8 cellular contexts compared by ENCODE assay signal in genomic region chr2:89950807-89951206, GRCh38.
DNase-seq lines count a peak whose midpoint lies in the region; ATAC-seq, FAIRE-seq and TF ChIP-seq lines count a peak whose summit lies in the region.
"Not testable (repeated sequence)": the region's sequence is repeated elsewhere in the genome, so short reads cannot be mapped to it uniquely, and the experiment has no call there.

No MANE protein-coding gene starts in this region.

- BruUV-seq in GM12878 (replicated peaks; lab: Mats Ljungman, UMichigan), result not testable (repeated sequence)

- peak; percentile 94 for FAIRE-seq in A204.1 (lab: Jason Lieb, UNC)
- peak; percentile 92 for FAIRE-seq in G401.6 (lab: Jason Lieb, UNC)
- FAIRE-seq in RCC 7860 (lab: Jason Lieb, UNC), result peak; percentile 79
- peak; percentile 96 for FAIRE-seq in GM12878 (lab: Jason Lieb, UNC)
- peak; percentile 90 for FAIRE-seq in frontal cortex (lab: Jason Lieb, UNC)
- FAIRE-seq in kidney (lab: Jason Lieb, UNC), result peak; percentile 96
- peak; percentile 92 for FAIRE-seq in pancreas (lab: Jason Lieb, UNC)

- WGBS in GM12878 (ENCODE audit: insufficient coverage, insufficient replicate concordance, low lambda C conversion rate, missing lambda C conversion rate), result 0% methylated on average over 1 of the region's 2 CpGs
- WGBS in pancreas, 2 donors, result 0 to 3% methylated on average over 1 of the region's 2 CpGs

- intact Hi-C loops in GM12878 (cut with micrococcal nuclease; ENCODE audit: unreplicated experiment); kidney (cut with DNase I); pancreas (cut with DNase I): not testable (repeated sequence)

- not testable (repeated sequence) for H3K9me3 ChIP-seq in GM12878 (replicated peaks; ENCODE audit: control insufficient read depth, insufficient read depth, low read length); kidney (ENCODE audit: control insufficient read depth in 1 of 2, low read length in 2 of 2); pancreas

- TF ChIP-seq EP300 in GM12878 (IDR thresholded peaks at IDR 0.05; ENCODE audit: borderline replicate concordance in 1 of 2, control insufficient read depth in 1 of 2, low read depth in 2 of 2, low read length in 2 of 2), result not testable (repeated sequence)

- H2AFZ ChIP-seq in GM12878 (ENCODE audit: control insufficient read depth, low read depth, low read length), result not testable (repeated sequence)

- in situ Hi-C loops in GM12878 (cut with MboI), result not testable (repeated sequence)

- H3K4me2 ChIP-seq in GM12878 (ENCODE audit: control insufficient read depth, insufficient read depth), result not testable (repeated sequence)

- SMC1A ChIA-PET in GM12878 (lab: Charles Lee; ENCODE audit: uncharacterized antibody, unreplicated experiment), result not testable (repeated sequence)

- not testable (repeated sequence) for H4K20me1 ChIP-seq in GM12878 (ENCODE audit: control insufficient read depth, insufficient read depth)

- POLR2A ChIA-PET in GM12878 (lab: Charles Lee), result not testable (repeated sequence)

- not testable (repeated sequence) for H3K36me3 ChIP-seq in GM12878 (ENCODE audit: control insufficient read depth in 2 of 2, insufficient read depth in 2 of 2, low read length in 1 of 2); kidney (ENCODE audit: control insufficient read depth in 1 of 2, insufficient read depth in 2 of 2, low read length in 2 of 2); pancreas

- not testable (repeated sequence) for H3K79me2 ChIP-seq in GM12878 (ENCODE audit: control insufficient read depth, insufficient read depth, low read length)

- H3K4me3 ChIP-seq in GM12878; kidney (ENCODE audit: low read length in 2 of 2); pancreas: not testable (repeated sequence)

- peak; percentile 54 for ATAC-seq in GM19372 (IDR thresholded peaks at IDR 0.05; ENCODE audit: low read depth, unreplicated experiment)
- peak; percentile 47; the same call in 1 of the 3 replicates for ATAC-seq in GM12878
- peak in 1 of 4 donors; percentile 36 for ATAC-seq in pancreas

- not testable (repeated sequence) for H3K4me1 ChIP-seq in GM12878 (ENCODE audit: control insufficient read depth, insufficient read depth, low read length); kidney (ENCODE audit: control insufficient read depth in 1 of 2, insufficient read depth in 1 of 2, low read depth in 1 of 2, low read length in 2 of 2); pancreas

- not testable (repeated sequence) for TF ChIP-seq RAD21 in GM12878 (IDR thresholded peaks at IDR 0.05; ENCODE audit: insufficient read depth, low read depth, low read length)

- H3K27me3 ChIP-seq in GM12878 (replicated peaks in 1 of 2; ENCODE audit: control insufficient read depth in 2 of 2, insufficient read depth in 2 of 2, low read length in 1 of 2); pancreas: not testable (repeated sequence)

- not testable (repeated sequence) for H3K27ac ChIP-seq in GM12878 (ENCODE audit: control insufficient read depth, insufficient read depth); kidney (ENCODE audit: low read depth in 2 of 2, low read length in 2 of 2); pancreas

- H3K9ac ChIP-seq in GM12878 (ENCODE audit: control insufficient read depth, insufficient read depth, low read length); kidney (ENCODE audit: low read length in 2 of 2): not testable (repeated sequence)

- TF ChIP-seq POLR2A in GM12878 (IDR thresholded peaks at IDR 0.05; ENCODE audit: low read depth, low read length), result not testable (repeated sequence)

- DNase-seq in RCC 7860 (ENCODE audit: low spot score); GM12878 (ENCODE audit: low read depth, low spot score); frontal cortex (ENCODE audit: low spot score in 2 of 2); kidney; pancreas: not testable (repeated sequence)

- TF ChIP-seq CTCF in GM12878 (IDR thresholded peaks at IDR 0.05 in 2 of 3, conservative IDR thresholded peaks at IDR 0.05 in 1 of 3; ENCODE audit: control insufficient read depth in 2 of 3, extremely low read depth in 1 of 3, insufficient read depth in 1 of 3, low read depth in 3 of 3, low read length in 3 of 3); kidney (IDR thresholded peaks at IDR 0.05; ENCODE audit: borderline replicate concordance, extremely low read depth, insufficient read depth); pancreas (IDR thresholded peaks at IDR 0.05): not testable (repeated sequence)

- RAD21 ChIA-PET in GM12878 (lab: Charles Lee; ENCODE audit: unreplicated experiment), result not testable (repeated sequence)

- CTCF ChIA-PET in GM12878 (lab: Yijun Ruan, JAX), result not testable (repeated sequence)
